Comparison of ENCODE assay signal across 1 cellular context in genomic region chr9:129464972-129465833, GRCh38.
A peak's percentile ranks its signal among the peaks of the same experiment; 100 is the strongest.
TF ChIP-seq lines count a peak whose summit lies in the region.

No MANE protein-coding gene starts in this region.

TF ChIP-seq in A549, 52 proteins besides CTCF, POLR2A, EP300 and RAD21 (continued from another document):
- TF ChIP-seq NPAS2 (CRISPR knock-in tag; IDR thresholded peaks at IDR 0.05; ENCODE audit: borderline replicate concordance): no peak
- no peak for TF ChIP-seq ZSCAN20 (CRISPR knock-in tag; IDR thresholded peaks at IDR 0.05)
- TF ChIP-seq, protein P1, sequence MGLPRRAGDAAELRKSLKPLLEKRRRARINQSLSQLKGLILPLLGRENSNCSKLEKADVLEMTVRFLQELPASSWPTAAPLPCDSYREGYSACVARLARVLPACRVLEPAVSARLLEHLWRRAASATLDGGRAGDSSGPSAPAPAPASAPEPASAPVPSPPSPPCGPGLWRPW (IDR thresholded peaks at IDR 0.05): no peak
- peak; percentile 12; the same call in 1 of the 2 replicates for TF ChIP-seq MAX (IDR thresholded peaks at IDR 0.05)
- TF ChIP-seq, protein P2, sequence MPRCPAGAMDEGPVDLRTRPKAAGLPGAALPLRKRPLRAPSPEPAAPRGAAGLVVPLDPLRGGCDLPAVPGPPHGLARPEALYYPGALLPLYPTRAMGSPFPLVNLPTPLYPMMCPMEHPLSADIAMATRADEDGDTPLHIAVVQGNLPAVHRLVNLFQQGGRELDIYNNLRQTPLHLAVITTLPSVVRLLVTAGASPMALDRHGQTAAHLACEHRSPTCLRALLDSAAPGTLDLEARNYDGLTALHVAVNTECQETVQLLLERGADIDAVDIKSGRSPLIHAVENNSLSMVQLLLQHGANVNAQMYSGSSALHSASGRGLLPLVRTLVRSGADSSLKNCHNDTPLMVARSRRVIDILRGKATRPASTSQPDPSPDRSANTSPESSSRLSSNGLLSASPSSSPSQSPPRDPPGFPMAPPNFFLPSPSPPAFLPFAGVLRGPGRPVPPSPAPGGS (IDR thresholded peaks at IDR 0.05): no peak
- no peak for TF ChIP-seq CEBPB (IDR thresholded peaks at IDR 0.05)
- no peak for TF ChIP-seq MAZ (IDR thresholded peaks at IDR 0.05; ENCODE audit: borderline replicate concordance, low read depth, low read length)
TF ChIP-seq in A549: peak in this region for 7.
